8 cellular contexts compared by ENCODE assay signal in genomic region chr19:15419413-15420025, GRCh38. TPM values are rescaled to one million over a fixed set of nuclear protein-coding genes. Genes with fewer than 3 reads are reported as not detected.
DNase-seq lines count a peak whose midpoint lies in the region; ATAC-seq and TF ChIP-seq lines count a peak whose summit lies in the region.

No MANE protein-coding gene starts in this region.

- no peaks in the 10 kb centered on the region for H3K9me3 Mint-ChIP-seq in activated naive CD4-positive, alpha-beta T cell treated with anti-CD3 and anti-CD28 coated beads, Interleukin-2, amount 50 U/mL, for 72 hours

- intact Hi-C loops in heart left ventricle (cut with DNase I) (loop anchor here in 7 of 10 donors (2.0 to 10.0 kb wide), 6 partner anchors 31 to 245 kb away; partner anchors contain the start of gene AKAP8 (in 2 of the 7)), cardiac septum (cut with DNase I) (loop anchor here (2.0 kb wide), 1 partner anchor 13 kb away; no protein-coding TSS in a partner anchor), left lung (cut with DNase I) (no loop called here), uterus (cut with DNase I; ENCODE audit: low total_unique reads) (no loop called here)

- H3K9me3 ChIP-seq in heart left ventricle (no peaks in the 10 kb centered on the region), left lung (peaks cover 0 to 3% of the 10 kb centered on the region in 2 donors), uterus (no peaks in the 10 kb centered on the region)

- no peaks in the 10 kb centered on the region for H3K27me3 ChIP-seq in heart left ventricle
- no peaks in the 10 kb centered on the region for H3K27me3 ChIP-seq in left lung
- H3K27me3 ChIP-seq in uterus, result no peaks in the 10 kb centered on the region

- DNase-seq in heart left ventricle (peak in 3 of 5 donors; percentile 3 to 22 (median 6)), cardiac septum (ENCODE audit: low spot score) (no peak), left lung (no peak), uterus (no peak), NCI-H2196 (lab: John Stamatoyannopoulos, UW; ENCODE audit: unreplicated experiment) (no peak), retina (no peak)
- no peak for DNase-seq in activated naive CD4-positive, alpha-beta T cell treated with anti-CD3 and anti-CD28 coated beads, Interleukin-2, amount 50 U/mL, for 72 hours (ENCODE audit: low spot score in 2 of 2)

- ATAC-seq in heart left ventricle, result no peak
- no peak for ATAC-seq in activated naive CD4-positive, alpha-beta T cell treated with anti-CD3 and anti-CD28 coated beads, Interleukin-2, amount 50 U/mL, for 72 hours
- peak; percentile 1 for ATAC-seq in left lung
- no peak for ATAC-seq in GM18870 (IDR thresholded peaks at IDR 0.05; ENCODE audit: unreplicated experiment)

- peak overlapping the region in 7 of 12 donors; percentile 35 to 93 (median 44) for H3K27ac ChIP-seq in heart left ventricle
- H3K27ac ChIP-seq in left lung, result peak overlapping the region in 1 of 2 donors; percentile 87
- H3K27ac ChIP-seq in uterus, result peak overlapping the region; percentile 26 to 67

- 26 to 34% (median 28%) methylated on average over 16 of the region's 16 CpGs for WGBS in heart left ventricle, 4 donors

- H3K36me3 Mint-ChIP-seq in activated naive CD4-positive, alpha-beta T cell treated with anti-CD3 and anti-CD28 coated beads, Interleukin-2, amount 50 U/mL, for 72 hours, result peaks cover 27 to 51% of the 10 kb centered on the region in 2 donors

- peaks cover 6 to 54% (median 36%) of the 10 kb centered on the region in 12 donors for H3K4me1 ChIP-seq in heart left ventricle
- H3K4me1 ChIP-seq in left lung, result peaks cover 9 to 45% of the 10 kb centered on the region in 2 donors
- H3K4me1 ChIP-seq in uterus, result peaks cover 0 to 7% of the 10 kb centered on the region in 2 donors

- peaks cover 0 to 51% (median 28%) of the 10 kb centered on the region in 9 donors for H3K36me3 ChIP-seq in heart left ventricle
- H3K36me3 ChIP-seq in left lung, result peaks cover 0 to 44% of the 10 kb centered on the region in 2 donors
- H3K36me3 ChIP-seq in uterus, result no peaks in the 10 kb centered on the region

- peak overlapping the region; percentile 72 to 94 for H3K27ac Mint-ChIP-seq in activated naive CD4-positive, alpha-beta T cell treated with anti-CD3 and anti-CD28 coated beads, Interleukin-2, amount 50 U/mL, for 72 hours

- peak in 1 of 12 donors; percentile 5 for TF ChIP-seq CTCF in heart left ventricle (IDR thresholded peaks at IDR 0.05)
- no peak for TF ChIP-seq CTCF in left lung (IDR thresholded peaks at IDR 0.05)
- TF ChIP-seq CTCF in uterus (IDR thresholded peaks at IDR 0.05), result no peak

- H3K4me3 ChIP-seq in heart left ventricle (peak overlapping the region in 11 of 12 donors; percentile 72 to 100 (median 94)), left lung (peak overlapping the region; percentile 93 to 100), uterus (peak overlapping the region; percentile 41 to 82)

- TF ChIP-seq POLR2A in heart left ventricle (IDR thresholded peaks at IDR 0.05) (no peak), uterus (IDR thresholded peaks at IDR 0.05) (no peak)

RNA-seq across cellular contexts. Expression of gene AKAP8L, which starts 0.7 kb away (rescaled TPM):
- 10 to 100 TPM; 46.5 to 72.2 (median 60.1) TPM for total RNA-seq in heart left ventricle
- polyA plus RNA-seq in heart left ventricle, result 10 to 100 TPM; 43.3 to 67.5 TPM
- 63.1 TPM for total RNA-seq in cardiac septum
- 100 to 1,000 TPM in 1 of 2 donors, 10 to 100 TPM in 1; 70.9 to 114 TPM for total RNA-seq in activated naive CD4-positive, alpha-beta T cell treated with anti-CD3 and anti-CD28 coated beads, Interleukin-2, amount 50 U/mL, for 72 hours
- 10 to 100 TPM; 76.4 to 81.1 TPM for total RNA-seq in left lung
- total RNA-seq in uterus, result 100 to 1,000 TPM in 2 of 4 donors, 10 to 100 TPM in 2; 82.4 to 157 (median 117) TPM

RNA-seq across cellular contexts. Expression of gene WIZ, which starts 30.2 kb away (rescaled TPM):
- total RNA-seq in heart left ventricle, result 10 to 100 TPM; 23.1 to 52.4 (median 25.7) TPM
- polyA plus RNA-seq in heart left ventricle, result 10 to 100 TPM; 19.0 to 26.2 TPM
- total RNA-seq in cardiac septum, result 21.6 TPM
- 10 to 100 TPM; 18.4 to 19.8 TPM for total RNA-seq in activated naive CD4-positive, alpha-beta T cell treated with anti-CD3 and anti-CD28 coated beads, Interleukin-2, amount 50 U/mL, for 72 hours
- total RNA-seq in left lung, result 10 to 100 TPM; 31.0 to 36.2 TPM
- total RNA-seq in uterus, result 10 to 100 TPM in 1 of 4 donors, 1 to 10 TPM in 3; 6.5 to 53.9 (median 8.5) TPM

RNA-seq across cellular contexts. Expression of gene AKAP8, which starts 39.9 kb away (rescaled TPM):
- total RNA-seq in heart left ventricle (10 to 100 TPM; 15.3 to 24.8 (median 18.9) TPM), cardiac septum (19.2 TPM), left lung (10 to 100 TPM; 19.5 to 36.8 TPM), uterus (10 to 100 TPM; 17.1 to 55.6 (median 39.2) TPM)
- polyA plus RNA-seq in heart left ventricle, result 10 to 100 TPM in 1 of 2 donors, 1 to 10 TPM in 1; 9.6 to 17.5 TPM
- 10 to 100 TPM; 41.1 to 51.4 TPM for total RNA-seq in activated naive CD4-positive, alpha-beta T cell treated with anti-CD3 and anti-CD28 coated beads, Interleukin-2, amount 50 U/mL, for 72 hours

RNA-seq across cellular contexts. Expression of gene RASAL3, which starts 44.8 kb away (rescaled TPM):
- 1 to 10 TPM in 5 of 9 donors, under 1 TPM in 4; 0.42 to 9.1 (median 1.0) TPM for total RNA-seq in heart left ventricle
- polyA plus RNA-seq in heart left ventricle, result under 1 TPM; 0.60 to 0.99 TPM
- total RNA-seq in cardiac septum, result 1.7 TPM
- 100 to 1,000 TPM in 1 of 2 donors, 10 to 100 TPM in 1; 64.5 to 101 TPM for total RNA-seq in activated naive CD4-positive, alpha-beta T cell treated with anti-CD3 and anti-CD28 coated beads, Interleukin-2, amount 50 U/mL, for 72 hours
- total RNA-seq in left lung, result 10 to 100 TPM in 1 of 2 donors, 1 to 10 TPM in 1; 7.6 to 27.1 TPM
- total RNA-seq in uterus, result 1 to 10 TPM in 2 of 4 donors, under 1 TPM in 1, not detected in 1; 0.51 to 4.3 (median 1.1) TPM

RNA-seq across cellular contexts. Expression of gene PGLYRP2, which starts 59.8 kb away (rescaled TPM):
- total RNA-seq in heart left ventricle, result not detected
- not detected for polyA plus RNA-seq in heart left ventricle
- total RNA-seq in cardiac septum, result not detected
- under 1 TPM; 0.09 to 0.29 TPM for total RNA-seq in activated naive CD4-positive, alpha-beta T cell treated with anti-CD3 and anti-CD28 coated beads, Interleukin-2, amount 50 U/mL, for 72 hours
- total RNA-seq in left lung, result not detected
- not detected for total RNA-seq in uterus

Comparison
In these comparisons a context has a peak if more than half of its experiments do, and no peak if none do; other contexts are left out.
1. DNase-seq: peak in heart left ventricle (3 of 5); none in cardiac septum (single experiment), activated naive CD4-positive, alpha-beta T cell treated with anti-CD3 and anti-CD28 coated beads, Interleukin-2, amount 50 U/mL, for 72 hours (0 of 2), left lung (0 of 2), uterus (0 of 2), NCI-H2196 (single experiment) and retina (single experiment).
2. intact Hi-C loops: an anchor here in heart left ventricle (2.0 to 10.0 kb wide) and cardiac septum (2.0 kb wide); none called in left lung and uterus.
3. Peak in every context shown above with its lines, with median percentiles within 50 percentile points of each other: H3K4me3 ChIP-seq.